In genomic region chr14:64412237-64412636, GRCh38 we compare ENCODE assay signal across 22 cellular contexts.
"Had no signal": no experiment of that assay in that cellular context is flagged by ENCODE, and none has a peak within 500 bp of the region (broad histone marks: within the 10 kb centered on the region; RNA-seq: fewer than 3 reads in every experiment).

No MANE protein-coding gene starts in this region.

- H3K27ac Mint-ChIP-seq: effector memory CD8-positive, alpha-beta T cell; neural progenitor cell had no signal

- H3K9me3 Mint-ChIP-seq: effector memory CD8-positive, alpha-beta T cell; natural killer cell treated with Interleukin-12 subunit alpha and Interleukin-12 subunit beta and Interleukin-15 and Interleukin-18, amount 100 ng/mL, for 72 hours; neural progenitor cell had no signal

- H3K4me3 ChIP-seq: esophagus muscularis mucosa, gastroesophageal sphincter, neural progenitor cell, ovary, right atrium auricular region, sigmoid colon, skin epidermis, stomach, thoracic aorta had no signal

- ATAC-seq: effector memory CD8-positive, alpha-beta T cell; gastroesophageal sphincter; left lobe of liver; natural killer cell treated with Interleukin-12 subunit alpha and Interleukin-12 subunit beta and Interleukin-15 and Interleukin-18, amount 100 ng/mL, for 72 hours had no signal

- H3K9ac ChIP-seq: neural progenitor cell had no signal

- H3K27me3 Mint-ChIP-seq: effector memory CD8-positive, alpha-beta T cell; natural killer cell treated with Interleukin-12 subunit alpha and Interleukin-12 subunit beta and Interleukin-15 and Interleukin-18, amount 100 ng/mL, for 72 hours had no signal

- H3K4me1 ChIP-seq: esophagus muscularis mucosa, gastroesophageal sphincter, right atrium auricular region, sigmoid colon, stomach had no signal

- H3K9me3 ChIP-seq: esophagus muscularis mucosa, gastroesophageal sphincter, ovary, right atrium auricular region, sigmoid colon, stomach, thoracic aorta had no signal

- H3K4me3 Mint-ChIP-seq: effector memory CD8-positive, alpha-beta T cell; natural killer cell treated with Interleukin-12 subunit alpha and Interleukin-12 subunit beta and Interleukin-15 and Interleukin-18, amount 100 ng/mL, for 72 hours; neural progenitor cell had no signal

- H3K27me3 ChIP-seq: esophagus muscularis mucosa, gastroesophageal sphincter, neural progenitor cell, ovary, right atrium auricular region, sigmoid colon, stomach had no signal

- H3K36me3 ChIP-seq: neural progenitor cell, ovary had no signal

- H3K27ac ChIP-seq: epithelial cell of prostate, esophagus muscularis mucosa, gastroesophageal sphincter, neural progenitor cell, ovary, right atrium auricular region, sigmoid colon, skin epidermis, stomach, thoracic aorta had no signal

- DNase-seq: effector memory CD8-positive, alpha-beta T cell; glutamatergic neuron; islet precursor cell; mammary epithelial cell; nucleus accumbens; ovary; sigmoid colon; stimulated activated CD4-positive, alpha-beta T cell treated with anti-CD3 and anti-CD28 coated beads, Interleukin-2, amount 100 ng/mL, for 24 hours; stimulated activated CD4-positive, alpha-beta T cell treated with anti-CD3 and anti-CD28 coated beads, Interleukin-4, amount 100 ng/mL, for 4 hours; stimulated activated naive CD4-positive, alpha-beta T cell; stomach; substantia nigra; trophoblast cell had no signal
